ENCODE assay signal across 8 cellular contexts in genomic region chr10:27258838-27259532, GRCh38. TPM values are rescaled to one million over a fixed set of nuclear protein-coding genes. Genes with fewer than 3 reads are reported as not detected.
DNase-seq lines count a peak whose midpoint lies in the region; ATAC-seq and TF ChIP-seq lines count a peak whose summit lies in the region.

No MANE protein-coding gene starts in this region.

- H3K27me3 ChIP-seq in ascending aorta = no peaks in the 10 kb centered on the region

- TF ChIP-seq CTCF in ascending aorta (IDR thresholded peaks at IDR 0.05) = no peak

- no peaks in the 10 kb centered on the region for H3K36me3 ChIP-seq in ascending aorta

- ATAC-seq in HG03139 (IDR thresholded peaks at IDR 0.05; ENCODE audit: unreplicated experiment) (peak; percentile 62), HG03457 (IDR thresholded peaks at IDR 0.05; ENCODE audit: unreplicated experiment) (no peak)

- H3K9me3 ChIP-seq in ascending aorta = no peaks in the 10 kb centered on the region

- intact Hi-C loops in ascending aorta (cut with DNase I) = no loop called here

- peak overlapping the region; percentile 85 to 95 (median 90) for H3K4me3 Mint-ChIP-seq in immature natural killer cell

- H3K4me1 Mint-ChIP-seq in immature natural killer cell = peaks cover 25 to 34% of the 10 kb centered on the region in 2 donors

- peaks cover 0 to 3% (median 0%) of the 10 kb centered on the region in 3 donors for H3K36me3 Mint-ChIP-seq in immature natural killer cell

- H3K4me1 ChIP-seq in ascending aorta = peaks cover 0 to 5% of the 10 kb centered on the region in 2 donors

- peaks cover 20 to 39% (median 25%) of the 10 kb centered on the region in 3 donors for H3K27me3 Mint-ChIP-seq in immature natural killer cell (ENCODE audit: low read depth in 3 of 3)

- H3K9me3 Mint-ChIP-seq in immature natural killer cell = peaks cover 2 to 8% (median 5%) of the 10 kb centered on the region in 6 donors

- no peak overlapping the region for H3K27ac ChIP-seq in ascending aorta

- DNase-seq in NCI-H1417 (lab: John Stamatoyannopoulos, UW) (peak in 2 of 3 experiments; percentile 15 to 16), NCI-H1417 treated with DMSO at 0.1 percent for 48 hours (lab: John Stamatoyannopoulos, UW) (no peak), ascending aorta (ENCODE audit: low spot score in 2 of 2) (peak in 1 of 2 donors; percentile 62), immature natural killer cell (peak in 1 of 3 donors; percentile 12)
- DNase-seq in stimulated activated CD8-positive, alpha-beta memory T cell treated with anti-CD3 and anti-CD28 coated beads, Interleukin-4, amount 100 ng/mL, for 48 hours = peak; percentile 54
- DNase-seq in activated CD4-positive, CD25-positive, alpha-beta regulatory T cell treated with anti-CD3 and anti-CD28 coated beads, Interleukin-2, amount 50 U/mL, for 72 hours = no peak

- peak overlapping the region in 2 of 6 donors; percentile 86 to 92 for H3K27ac Mint-ChIP-seq in immature natural killer cell

- peak overlapping the region; percentile 49 to 67 for H3K4me3 ChIP-seq in ascending aorta

RNA-seq across cellular contexts. Expression of gene ACBD5, which starts 18.4 kb away (rescaled TPM):
- 8.7 TPM for total RNA-seq in ascending aorta
- 10 to 100 TPM; 18.4 to 31.5 (median 24.8) TPM for polyA plus RNA-seq in immature natural killer cell

Comparison
In these comparisons a context has a peak if more than half of its experiments do, and no peak if none do; other contexts are left out.
1. DNase-seq: peak in NCI-H1417 (2 of 3) and stimulated activated CD8-positive, alpha-beta memory T cell treated with anti-CD3 and anti-CD28 coated beads, Interleukin-4, amount 100 ng/mL, for 48 hours (single experiment); none in NCI-H1417 treated with DMSO at 0.1 percent for 48 hours (single experiment) and activated CD4-positive, CD25-positive, alpha-beta regulatory T cell treated with anti-CD3 and anti-CD28 coated beads, Interleukin-2, amount 50 U/mL, for 72 hours (single experiment).